In genomic region chr1:160795951-160796383, GRCh38 we compare ENCODE assay signal across 10 cellular contexts. TPM values are rescaled to one million over a fixed set of nuclear protein-coding genes. Genes with fewer than 3 reads are reported as not detected.
DNase-seq lines count a peak whose midpoint lies in the region; ATAC-seq, FAIRE-seq and TF ChIP-seq lines count a peak whose summit lies in the region.
"Had no signal": no experiment of that assay in that cellular context is flagged by ENCODE, and none has a peak within 500 bp of the region (broad histone marks: within the 10 kb centered on the region; RNA-seq: fewer than 3 reads in every experiment).

TSS of gene LY9 (plus strand) at chr1:160796174. CDS start at chr1:160796188, 14 bp downstream.

- H3K27ac Mint-ChIP-seq in MCF 10A (ENCODE audit: low read depth, unreplicated experiment), result no peak within 1 kb of the TSS

- H3K36me3 ChIP-seq in breast epithelium (no peaks in the 10 kb centered on the region), neuronal stem cell (replicated peaks in 1 of 2; ENCODE audit: control insufficient read depth in 2 of 2, insufficient read depth in 2 of 2, low read length in 2 of 2) (no peaks in the 10 kb centered on the region)

- intact Hi-C loops in breast epithelium (cut with DNase I; ENCODE audit: low total_unique reads), result no loop called here
- intact Hi-C loops in MCF 10A (cut with micrococcal nuclease), result no loop called here

- no peak within 1 kb of the TSS for H2BK15ac ChIP-seq in neuronal stem cell (ENCODE audit: low read length)

- H3K9me3 Mint-ChIP-seq in MCF 10A (ENCODE audit: unreplicated experiment), result no peaks in the 10 kb centered on the region

- no peak for TF ChIP-seq CTCF in breast epithelium (IDR thresholded peaks at IDR 0.05)
- no peak for TF ChIP-seq CTCF in MCF 10A (IDR thresholded peaks at IDR 0.05; ENCODE audit: unreplicated experiment)

- WGBS in neuronal stem cell (ENCODE audit: extremely low coverage in 2 of 2, insufficient read length in 2 of 2, insufficient replicate concordance in 1 of 2), 2 donors, result no CpG with 5 or more reads among the region's 4 CpGs

- H3K14ac ChIP-seq in neuronal stem cell (ENCODE audit: low read length), result peak within 1 kb of the TSS; percentile 42

- no peak within 1 kb of the TSS for H3K23ac ChIP-seq in neuronal stem cell (ENCODE audit: low read depth, low read length, poor library complexity)

- no peak within 1 kb of the TSS for H2BK12ac ChIP-seq in neuronal stem cell (ENCODE audit: low read length)

- H3K4me1 Mint-ChIP-seq in MCF 10A (ENCODE audit: insufficient read depth, unreplicated experiment), result peaks cover 7% of the 10 kb centered on the region

- no peak within 1 kb of the TSS for H3K4me2 ChIP-seq in neuronal stem cell (ENCODE audit: insufficient read depth, low read length, poor library complexity, severe bottlenecking)
- H3K4me2 ChIP-seq: A549 had no signal

- no peaks in the 10 kb centered on the region for H3K27me3 Mint-ChIP-seq in MCF 10A (ENCODE audit: insufficient read depth, unreplicated experiment)

- H3K4ac ChIP-seq in neuronal stem cell (ENCODE audit: low read length), result no peak within 1 kb of the TSS

- no peak within 1 kb of the TSS for H2AFZ ChIP-seq in neuronal stem cell (ENCODE audit: low read length)
- H2AFZ ChIP-seq: parathyroid adenoma had no signal

- peak within 1 kb of the TSS in 1 of 2 donors; percentile 12 for H3K27ac ChIP-seq in breast epithelium
- no peak within 1 kb of the TSS for H3K27ac ChIP-seq in neuronal stem cell (replicated peaks; ENCODE audit: low read length)
- H3K27ac ChIP-seq: A549, parathyroid adenoma had no signal

- H4K91ac ChIP-seq in neuronal stem cell (ENCODE audit: low read depth, low read length, poor library complexity), result no peak within 1 kb of the TSS

- peaks cover 5% of the 10 kb centered on the region for H3K36me3 Mint-ChIP-seq in MCF 10A (ENCODE audit: insufficient read depth, unreplicated experiment)

- CTCF ChIA-PET in MCF 10A (lab: Yijun Ruan, JAX), result interaction anchor here (0.8 to 4.4 kb wide), 5 partner anchors 20 to 194 kb away, joined by 3 to 27 read pairs (median 14); no protein-coding TSS in a partner anchor

- H2AK5ac ChIP-seq in neuronal stem cell (ENCODE audit: low read depth, low read length), result no peak within 1 kb of the TSS

- H3K18ac ChIP-seq in neuronal stem cell (ENCODE audit: low read length), result peak within 1 kb of the TSS; percentile 17

- no peak within 1 kb of the TSS for H4K8ac ChIP-seq in neuronal stem cell (ENCODE audit: low read depth, low read length)

- DNase-seq in breast epithelium (ENCODE audit: low spot score in 2 of 2), result peak in 1 of 2 donors; percentile 30
- DNase-seq in MCF 10A (ENCODE audit: unreplicated experiment), result no peak
- DNase-seq in activated CD8-positive, alpha-beta memory T cell treated with anti-CD3 and anti-CD28 coated beads, Interleukin-2, amount 50 U/mL, for 1 hour (ENCODE audit: extremely low read depth), result peak; percentile 84
- no peak for DNase-seq in neuronal stem cell (ENCODE audit: low spot score)
- DNase-seq in KG1 (lab: John Stamatoyannopoulos, UW), result no peak
- DNase-seq in DMS153 treated with DMSO at 0.1 percent for 48 hours (lab: John Stamatoyannopoulos, UW; ENCODE audit: unreplicated experiment), result no peak
- DNase-seq in frontal cortex (ENCODE audit: low spot score in 2 of 2), result no peak

- H3K4me3 ChIP-seq in breast epithelium, result peak within 1 kb of the TSS in 2 of 3 donors; percentile 8 to 11
- no peak within 1 kb of the TSS for H3K4me3 ChIP-seq in neuronal stem cell (ENCODE audit: low read length in 2 of 2)
- H3K4me3 ChIP-seq: A549 had no signal

- H3K4me1 ChIP-seq in breast epithelium, result no peaks in the 10 kb centered on the region
- H3K4me1 ChIP-seq in neuronal stem cell (ENCODE audit: control insufficient read depth in 2 of 2, insufficient read depth in 1 of 2, low read depth in 1 of 2, low read length in 2 of 2), result no peaks in the 10 kb centered on the region
- H3K4me1 ChIP-seq: A549, parathyroid adenoma had no signal

- H2BK5ac ChIP-seq in neuronal stem cell (ENCODE audit: low read length), result no peak within 1 kb of the TSS

- H3K9me3 ChIP-seq in breast epithelium (no peaks in the 10 kb centered on the region), neuronal stem cell (replicated peaks in 1 of 2; ENCODE audit: control insufficient read depth in 2 of 2, insufficient read depth in 1 of 2, low read depth in 1 of 2, low read length in 2 of 2) (peaks cover 0 to 2% of the 10 kb centered on the region in 2 donors)
- H3K9me3 ChIP-seq: A549 had no signal

- H3K27me3 ChIP-seq in breast epithelium (no peaks in the 10 kb centered on the region), neuronal stem cell (ENCODE audit: control insufficient read depth in 3 of 3, insufficient read depth in 3 of 3, low read depth in 1 of 3, low read length in 3 of 3) (no peaks in the 10 kb centered on the region)

- ATAC-seq in HG03520 (IDR thresholded peaks at IDR 0.05; ENCODE audit: unreplicated experiment), result peak; percentile 71
- ATAC-seq: A549 had no signal

- no peak for FAIRE-seq in frontal cortex (lab: Jason Lieb, UNC)
- FAIRE-seq: A549 had no signal

- TF ChIP-seq POLR2A in breast epithelium (IDR thresholded peaks at IDR 0.05), result no peak

- BruUV-seq in MCF 10A (replicated peaks; lab: Mats Ljungman, UMichigan), result no TSS peak

- H3K9ac ChIP-seq in neuronal stem cell (ENCODE audit: low read depth, low read length, poor library complexity), result no peak within 1 kb of the TSS
- H3K9ac ChIP-seq: parathyroid adenoma had no signal

- H2BK120ac ChIP-seq in neuronal stem cell (ENCODE audit: low read depth, low read length), result no peak within 1 kb of the TSS

- POLR2A ChIA-PET in MCF 10A (lab: Yijun Ruan, JAX), result interaction anchor here (1.7 kb wide), 1 partner anchor 225 kb away, joined by 6 read pairs; the partner anchor contains the start of gene F11R

- H3K79me1 ChIP-seq in neuronal stem cell (ENCODE audit: low read depth, low read length), result no peaks in the 10 kb centered on the region

- H3K4me3 Mint-ChIP-seq in MCF 10A (ENCODE audit: unreplicated experiment), result no peak within 1 kb of the TSS

RNA-seq across cellular contexts. Expression of gene LY9, which starts in this region (rescaled TPM):
- 1 to 10 TPM; 1.1 to 5.9 (median 5.6) TPM for total RNA-seq in breast epithelium
- not detected in 2 replicates for total RNA-seq in MCF 10A (2022)
- not detected for polyA plus RNA-seq in neuronal stem cell (2013, experiment 1 of 2)
- polyA plus RNA-seq in neuronal stem cell (2013, experiment 2 of 2), result not detected
- total RNA-seq in frontal cortex, result not detected

Comparison
In these comparisons a context has a peak if more than half of its experiments do, and no peak if none do; other contexts are left out.
1. H3K4me3 ChIP-seq: peak in breast epithelium (2 of 3); none in neuronal stem cell (0 of 2).